8 cellular contexts compared by ENCODE assay signal in genomic region chr5:172188893-172189692, GRCh38. TPM values are rescaled to one million over a fixed set of nuclear protein-coding genes. Genes with fewer than 3 reads are reported as not detected.
DNase-seq lines count a peak whose midpoint lies in the region; ATAC-seq and TF ChIP-seq lines count a peak whose summit lies in the region.

No MANE protein-coding gene starts in this region.

- TF ChIP-seq CTCF in CD14-positive monocyte (IDR thresholded peaks at IDR 0.05): peak; percentile 42
- TF ChIP-seq CTCF in choroid plexus epithelial cell (conservative IDR thresholded peaks at IDR 0.05; ENCODE audit: low read depth, low read length): no peak
- TF ChIP-seq CTCF in nephron progenitor cell (IDR thresholded peaks at IDR 0.05): no peak
- no peak for TF ChIP-seq CTCF in left lung (IDR thresholded peaks at IDR 0.05)

- H3K9me2 ChIP-seq in Karpas-422 (replicated peaks; ENCODE audit: insufficient read depth, low read length): no peaks in the 10 kb centered on the region

- peaks cover 16% of the 10 kb centered on the region for H3K4me1 ChIP-seq in Karpas-422 (ENCODE audit: low read length)
- H3K4me1 ChIP-seq in left lung: peaks cover 11 to 34% of the 10 kb centered on the region in 2 donors

- intact Hi-C loops in CD14-positive monocyte (cut with micrococcal nuclease) (loop anchor here (2.0 to 5.0 kb wide), 6 partner anchors 14 to 93 kb away; partner anchors contain the start of gene UBTD2 (in 2 of the 2)), left lung (cut with DNase I) (loop anchor here (5.0 to 10.0 kb wide), 2 partner anchors 74 to 82 kb away; no protein-coding TSS in a partner anchor)

- no peak overlapping the region for H3K27ac ChIP-seq in Karpas-422 (ENCODE audit: low read length)
- peak overlapping the region in 1 of 2 donors; percentile 99 for H3K27ac ChIP-seq in left lung

- H3K9me3 ChIP-seq in Karpas-422 (ENCODE audit: low read length): no peaks in the 10 kb centered on the region
- H3K9me3 ChIP-seq in left lung: no peaks in the 10 kb centered on the region

- H3K36me3 Mint-ChIP-seq in CD14-positive monocyte (peaks cover 18 to 25% of the 10 kb centered on the region in 2 donors), nephron progenitor cell (ENCODE audit: low read depth) (no peaks in the 10 kb centered on the region)

- no peak for ATAC-seq in left lung

- peaks cover 0 to 4% (median 0%) of the 10 kb centered on the region in 7 donors for H3K9me3 Mint-ChIP-seq in CD14-positive monocyte
- no peaks in the 10 kb centered on the region for H3K9me3 Mint-ChIP-seq in nephron progenitor cell

- H3K27ac Mint-ChIP-seq in CD14-positive monocyte (peak overlapping the region in 2 of 7 donors; percentile 87 to 100), nephron progenitor cell (peak overlapping the region; percentile 16)

- H3K79me2 ChIP-seq in Karpas-422 (ENCODE audit: low read length): peaks cover 37% of the 10 kb centered on the region

- H3K4me2 ChIP-seq in Karpas-422 (ENCODE audit: low read depth, low read length, poor library complexity, severe bottlenecking): peak overlapping the region; percentile 86

- peak overlapping the region; percentile 99; the same call in 1 of the 2 replicates for H2AFZ ChIP-seq in Karpas-422 (ENCODE audit: low read length)

- DNase-seq in CD14-positive monocyte (ENCODE audit: low spot score) (no peak), Karpas-422 (no peak), choroid plexus epithelial cell (ENCODE audit: low read depth) (peak; percentile 73), nephron progenitor cell (peak; percentile 48), NCI-H2081 treated with DMSO at 0.1 percent for 48 hours (lab: John Stamatoyannopoulos, UW) (no peak), left lung (no peak), NCI-H2107 (lab: John Stamatoyannopoulos, UW) (no peak), NCI-H2029 treated with DMSO at 0.1 percent for 48 hours (lab: John Stamatoyannopoulos, UW) (no peak)

- H3K9ac ChIP-seq in Karpas-422 (ENCODE audit: low read length): peak overlapping the region; percentile 91

- H3K4me1 Mint-ChIP-seq in CD14-positive monocyte (peaks cover 21% of the 10 kb centered on the region), nephron progenitor cell (peaks cover 32% of the 10 kb centered on the region)

- peaks cover 0 to 5% (median 1%) of the 10 kb centered on the region in 3 donors for H3K27me3 Mint-ChIP-seq in CD14-positive monocyte (ENCODE audit: low read depth in 3 of 3)
- peaks cover 13% of the 10 kb centered on the region for H3K27me3 Mint-ChIP-seq in nephron progenitor cell (ENCODE audit: low read depth, poor library complexity)

- peak overlapping the region; percentile 89 for H3K4me3 ChIP-seq in Karpas-422 (ENCODE audit: low read length)
- H3K4me3 ChIP-seq in choroid plexus epithelial cell (ENCODE audit: low read depth, low read length): peak overlapping the region; percentile 95
- peak overlapping the region in 1 of 2 donors; percentile 96 for H3K4me3 ChIP-seq in left lung

- H3K4me3 Mint-ChIP-seq in CD14-positive monocyte (peak overlapping the region; percentile 90 to 100), nephron progenitor cell (peak overlapping the region; percentile 79)

- no peaks in the 10 kb centered on the region for H3K27me3 ChIP-seq in Karpas-422 (ENCODE audit: low read length)
- no peaks in the 10 kb centered on the region for H3K27me3 ChIP-seq in left lung

- H3K36me3 ChIP-seq in Karpas-422 (ENCODE audit: insufficient read depth, low read length): peaks cover under 1% of the 10 kb centered on the region; the same call in 1 of the 2 replicates
- no peaks in the 10 kb centered on the region for H3K36me3 ChIP-seq in left lung

- H4K20me1 ChIP-seq in Karpas-422 (ENCODE audit: insufficient read depth, low read depth, low read length): peaks cover 7% of the 10 kb centered on the region; the same call in 1 of the 2 replicates

RNA-seq across cellular contexts. Expression of gene STK10, which starts 1.1 kb away (rescaled TPM):
- polyA plus RNA-seq in CD14-positive monocyte: 10 to 100 TPM; 21.5 to 47.4 TPM
- total RNA-seq in Karpas-422 (2014; rRNA removed; shearing (Covaris generic); ENCODE audit: low replicate concordance): 24.9 and 48.2 TPM in 2 replicates
- total RNA-seq in left lung: 10 to 100 TPM; 33.6 to 83.2 TPM

RNA-seq across cellular contexts. Expression of gene EFCAB9, which starts 4.9 kb away (rescaled TPM):
- polyA plus RNA-seq in CD14-positive monocyte: not detected
- not detected in 2 replicates for total RNA-seq in Karpas-422 (2014; rRNA removed; shearing (Covaris generic); ENCODE audit: low replicate concordance)
- not detected for total RNA-seq in left lung

Comparison
In these comparisons a context has a peak if more than half of its experiments do, and no peak if none do; other contexts are left out.
1. DNase-seq: peak in choroid plexus epithelial cell (single experiment) and nephron progenitor cell (single experiment); none in CD14-positive monocyte (single experiment), Karpas-422 (single experiment), NCI-H2081 treated with DMSO at 0.1 percent for 48 hours (single experiment), left lung (0 of 2), NCI-H2107 (single experiment) and NCI-H2029 treated with DMSO at 0.1 percent for 48 hours (single experiment).